ENCODE assay signal across 8 cellular contexts in the genomic region with DNA sequence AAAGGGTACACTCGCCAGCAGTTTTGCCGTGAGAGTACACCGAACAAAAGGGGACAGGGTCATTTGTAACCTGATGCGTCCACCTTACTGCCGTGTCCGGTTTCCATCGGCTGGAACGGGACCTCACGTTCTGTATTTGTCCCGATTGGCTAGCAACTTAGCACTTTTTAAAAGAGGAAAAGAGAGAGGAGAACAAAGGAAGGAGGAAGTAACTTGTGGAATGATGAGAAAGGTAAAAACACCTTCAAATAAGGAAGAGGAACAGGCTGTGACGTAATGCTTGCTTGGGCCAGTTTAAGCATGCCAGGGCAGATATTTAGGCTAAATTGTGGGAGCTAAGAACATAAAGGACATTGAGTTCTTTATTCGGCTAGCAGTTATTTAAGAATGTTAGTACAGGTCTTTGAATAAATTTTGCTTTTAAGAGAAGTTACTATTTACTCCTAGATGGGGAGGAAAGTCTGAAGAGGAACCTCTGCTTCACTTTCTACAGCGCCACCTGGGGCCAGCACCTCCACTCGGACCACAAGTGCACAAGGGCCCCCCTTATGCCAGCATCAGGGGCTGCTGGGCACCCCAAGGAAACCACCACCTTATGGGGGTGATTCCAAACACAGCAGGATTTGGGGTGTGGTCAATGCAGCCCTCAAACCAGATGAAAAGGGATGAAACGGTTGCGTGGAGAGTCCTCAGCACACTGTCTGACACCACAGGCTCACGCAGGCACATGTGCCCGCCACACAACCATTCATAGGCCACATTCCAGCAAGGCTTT. TPM values are rescaled to one million over a fixed set of nuclear protein-coding genes. Genes with fewer than 3 reads are reported as not detected.
A peak's percentile ranks its signal among the peaks of the same experiment; 100 is the strongest.
DNase-seq lines count a peak whose midpoint lies in the region; ATAC-seq, FAIRE-seq and TF ChIP-seq lines count a peak whose summit lies in the region.

No MANE protein-coding gene starts in this region.

- intact Hi-C loops in CD4-positive, alpha-beta T cell (cut with DNase I, micrococcal nuclease): loop anchor here (1.0 to 5.0 kb wide), 10 partner anchors 39 to 783 kb away; a partner anchor contains a TSS
- intact Hi-C loops in kidney (cut with DNase I): no loop called here
- intact Hi-C loops in tibial artery (cut with DNase I; ENCODE audit: low total_unique reads): no loop called here

- no peak for FAIRE-seq in kidney (lab: Jason Lieb, UNC)

- peak overlapping the region; percentile 85 for H3K27ac ChIP-seq in CD4-positive, alpha-beta T cell (ENCODE audit: low read depth, low read length)
- H3K27ac ChIP-seq in kidney (ENCODE audit: low read depth in 2 of 2, low read length in 2 of 2): peak overlapping the region; percentile 45 to 47
- H3K27ac ChIP-seq in tibial artery: no peak overlapping the region

- no peaks in the 10 kb centered on the region for H3K27me3 ChIP-seq in CD4-positive, alpha-beta T cell (ENCODE audit: control insufficient read depth, insufficient read depth, low read length)
- peaks cover 0 to 26% of the 10 kb centered on the region in 2 donors for H3K27me3 ChIP-seq in tibial artery

- H3K9me3 ChIP-seq in CD4-positive, alpha-beta T cell (ENCODE audit: control insufficient read depth, low read length): no peaks in the 10 kb centered on the region
- H3K9me3 ChIP-seq in kidney (ENCODE audit: control insufficient read depth in 1 of 2, low read length in 2 of 2): no peaks in the 10 kb centered on the region
- no peaks in the 10 kb centered on the region for H3K9me3 ChIP-seq in tibial artery

- ATAC-seq in CD4-positive, alpha-beta T cell (ENCODE audit: poor library complexity): no peak
- ATAC-seq in GM21737 (IDR thresholded peaks at IDR 0.05; ENCODE audit: unreplicated experiment): no peak

- peak overlapping the region in 1 of 2 donors; percentile 16 for H3K9ac ChIP-seq in kidney (ENCODE audit: low read length in 2 of 2)

- no peaks in the 10 kb centered on the region for H3K9me3 Mint-ChIP-seq in CD4-positive, alpha-beta T cell
- H3K9me3 Mint-ChIP-seq in HFFc6: no peaks in the 10 kb centered on the region
- H3K9me3 Mint-ChIP-seq in activated T-cell treated with anti-CD3 and anti-CD28 coated beads, Interleukin-2, amount 50 U/mL, for 24 hours: no peaks in the 10 kb centered on the region

- H3K36me3 ChIP-seq in kidney (ENCODE audit: control insufficient read depth in 1 of 2, insufficient read depth in 2 of 2, low read length in 2 of 2) (no peaks in the 10 kb centered on the region), tibial artery (peaks cover 0 to 16% (median 0%) of the 10 kb centered on the region in 3 donors)

- peaks cover 27% of the 10 kb centered on the region for H3K36me3 Mint-ChIP-seq in CD4-positive, alpha-beta T cell (ENCODE audit: low read depth)
- no peaks in the 10 kb centered on the region for H3K36me3 Mint-ChIP-seq in HFFc6 (ENCODE audit: low read depth)
- peaks cover 15% of the 10 kb centered on the region for H3K36me3 Mint-ChIP-seq in activated T-cell treated with anti-CD3 and anti-CD28 coated beads, Interleukin-2, amount 50 U/mL, for 24 hours (ENCODE audit: low read depth)

- peak overlapping the region; percentile 33 for H3K4me3 ChIP-seq in kidney (ENCODE audit: low read length in 2 of 2)
- H3K4me3 ChIP-seq in tibial artery: no peak overlapping the region

- POLR2A ChIA-PET in CD4-positive, alpha-beta T cell (lab: Charles Lee): interaction anchor here (1.2 to 3.4 kb wide), 29 partner anchors 8 to 767 kb away, joined by 3 to 152 read pairs (median 9); a partner anchor contains a TSS

- CTCF ChIA-PET in CD4-positive, alpha-beta T cell (lab: Charles Lee): interaction anchor here (1.3 to 3.8 kb wide), 7 partner anchors 59 to 381 kb away, joined by 3 to 35 read pairs (median 8); a partner anchor contains a TSS

- H3K27ac Mint-ChIP-seq in CD4-positive, alpha-beta T cell: peak overlapping the region; percentile 98
- no peak overlapping the region for H3K27ac Mint-ChIP-seq in HFFc6
- peak overlapping the region; percentile 98 for H3K27ac Mint-ChIP-seq in activated T-cell treated with anti-CD3 and anti-CD28 coated beads, Interleukin-2, amount 50 U/mL, for 24 hours

- H3K4me1 Mint-ChIP-seq in CD4-positive, alpha-beta T cell (ENCODE audit: low read depth): peaks cover 35% of the 10 kb centered on the region
- H3K4me1 Mint-ChIP-seq in HFFc6 (ENCODE audit: low read depth): peaks cover 25% of the 10 kb centered on the region
- H3K4me1 Mint-ChIP-seq in activated T-cell treated with anti-CD3 and anti-CD28 coated beads, Interleukin-2, amount 50 U/mL, for 24 hours (ENCODE audit: low read depth): peaks cover 44% of the 10 kb centered on the region

- DNase-seq in CD4-positive, alpha-beta T cell: peak in 4 of 10 experiments; percentile 20 to 36 (median 30)
- DNase-seq in HFFc6: no peak
- DNase-seq in activated T-cell treated with anti-CD3 and anti-CD28 coated beads, Interleukin-2, amount 50 U/mL, for 24 hours: peak; percentile 56
- peak; percentile 62 for DNase-seq in kidney
- no peak for DNase-seq in midbrain (lab: John Stamatoyannopoulos, UW)
- no peak for DNase-seq in SW480 (ENCODE audit: low spot score)
- no peak for DNase-seq in tibial artery

- TF ChIP-seq CTCF in CD4-positive, alpha-beta T cell (IDR thresholded peaks at IDR 0.05): peak; percentile 34
- TF ChIP-seq CTCF in HFFc6 (IDR thresholded peaks at IDR 0.05) (peak; percentile 61), kidney (IDR thresholded peaks at IDR 0.05; ENCODE audit: borderline replicate concordance, extremely low read depth, insufficient read depth) (no peak), tibial artery (IDR thresholded peaks at IDR 0.05) (no peak)

- peak overlapping the region; percentile 90 for H3K4me3 Mint-ChIP-seq in CD4-positive, alpha-beta T cell
- H3K4me3 Mint-ChIP-seq in HFFc6: peak overlapping the region; percentile 22; the same call in 1 of the 2 replicates
- peak overlapping the region; percentile 74 for H3K4me3 Mint-ChIP-seq in activated T-cell treated with anti-CD3 and anti-CD28 coated beads, Interleukin-2, amount 50 U/mL, for 24 hours

- no peaks in the 10 kb centered on the region for H3K27me3 Mint-ChIP-seq in CD4-positive, alpha-beta T cell
- H3K27me3 Mint-ChIP-seq in HFFc6 (ENCODE audit: insufficient read depth): peaks cover 6% of the 10 kb centered on the region
- H3K27me3 Mint-ChIP-seq in activated T-cell treated with anti-CD3 and anti-CD28 coated beads, Interleukin-2, amount 50 U/mL, for 24 hours: no peaks in the 10 kb centered on the region

- H3K4me1 ChIP-seq in kidney (ENCODE audit: control insufficient read depth in 1 of 2, insufficient read depth in 1 of 2, low read depth in 1 of 2, low read length in 2 of 2): peaks cover 21 to 23% of the 10 kb centered on the region in 2 donors
- peaks cover 0 to 20% (median 10%) of the 10 kb centered on the region in 4 donors for H3K4me1 ChIP-seq in tibial artery

RNA-seq across cellular contexts. Expression of a gene that starts 5.8 kb away (rescaled TPM):
- total RNA-seq in CD4-positive, alpha-beta T cell: 10 to 100 TPM; 52.3 to 54.4 TPM
- 10 to 100 TPM; 28.0 to 35.4 (median 30.6) TPM for total RNA-seq in HFFc6 (2021; fragmentation: NEBNext Ultra II Directional; extraction: Animal tissue kit (Norgen Biotek cat#: 25700))
- total RNA-seq in kidney: 53.0 TPM
- polyA plus RNA-seq in kidney (ENCODE audit: insufficient read depth, low read depth, low replicate concordance): 52.8 TPM

RNA-seq across cellular contexts. Expression of a gene that starts 21.5 kb away (rescaled TPM):
- total RNA-seq in CD4-positive, alpha-beta T cell: under 1 TPM; 0.31 to 0.52 TPM
- total RNA-seq in HFFc6 (2021; fragmentation: NEBNext Ultra II Directional; extraction: Animal tissue kit (Norgen Biotek cat#: 25700)): under 1 TPM; 0.14 to 0.25 (median 0.15) TPM
- total RNA-seq in kidney: 1.1 TPM
- polyA plus RNA-seq in kidney (ENCODE audit: insufficient read depth, low read depth, low replicate concordance): 1.0 TPM

RNA-seq across cellular contexts. Expression of a gene that starts 39.5 kb away (rescaled TPM):
- 100 to 1,000 TPM; 152 to 156 TPM for total RNA-seq in CD4-positive, alpha-beta T cell
- 10 to 100 TPM; 21.1 to 26.2 (median 25.2) TPM for total RNA-seq in HFFc6 (2021; fragmentation: NEBNext Ultra II Directional; extraction: Animal tissue kit (Norgen Biotek cat#: 25700))
- 91.7 TPM for total RNA-seq in kidney
- 73.0 TPM for polyA plus RNA-seq in kidney (ENCODE audit: insufficient read depth, low read depth, low replicate concordance)

RNA-seq across cellular contexts. Expression of a gene that starts 43.9 kb away (rescaled TPM):
- 10 to 100 TPM; 59.1 to 68.3 TPM for total RNA-seq in CD4-positive, alpha-beta T cell
- 1 to 10 TPM in 5 of 6 experiments, under 1 TPM in 1; 0.82 to 3.0 (median 1.5) TPM for total RNA-seq in HFFc6 (2021; fragmentation: NEBNext Ultra II Directional; extraction: Animal tissue kit (Norgen Biotek cat#: 25700))
- total RNA-seq in kidney: 34.3 TPM
- 20.6 TPM for polyA plus RNA-seq in kidney (ENCODE audit: insufficient read depth, low read depth, low replicate concordance)

RNA-seq across cellular contexts. Expression of a gene that starts 50.5 kb away (rescaled TPM):
- not detected for total RNA-seq in CD4-positive, alpha-beta T cell
- total RNA-seq in HFFc6 (2021; fragmentation: NEBNext Ultra II Directional; extraction: Animal tissue kit (Norgen Biotek cat#: 25700)): under 1 TPM; 0.65 to 0.97 (median 0.68) TPM
- 40.5 TPM for total RNA-seq in kidney
- 8.8 TPM for polyA plus RNA-seq in kidney (ENCODE audit: insufficient read depth, low read depth, low replicate concordance)

Comparison
In these comparisons a context has a peak if more than half of its experiments do, and no peak if none do; other contexts are left out.
1. DNase-seq: peak in activated T-cell treated with anti-CD3 and anti-CD28 coated beads, Interleukin-2, amount 50 U/mL, for 24 hours (single experiment) and kidney (single experiment); none in HFFc6 (single experiment), midbrain (single experiment), SW480 (single experiment) and tibial artery (0 of 2).
2. H3K27ac ChIP-seq: peak in CD4-positive, alpha-beta T cell (single experiment) and kidney (2 of 2); none in tibial artery (0 of 2).
3. H3K4me3 Mint-ChIP-seq: peak in every context shown above with its lines; median percentile 90 in CD4-positive, alpha-beta T cell; 74 in activated T-cell treated with anti-CD3 and anti-CD28 coated beads, Interleukin-2, amount 50 U/mL, for 24 hours; 22 in HFFc6.
4. CTCF ChIP-seq: peak in CD4-positive, alpha-beta T cell (single experiment) and HFFc6 (single experiment); none in kidney (single experiment) and tibial artery (0 of 2).
5. H3K4me3 ChIP-seq: peak in kidney (2 of 2); none in tibial artery (0 of 2).
6. intact Hi-C loops: an anchor here in CD4-positive, alpha-beta T cell (1.0 to 5.0 kb wide); none called in kidney and tibial artery.